In the genomic region with DNA sequence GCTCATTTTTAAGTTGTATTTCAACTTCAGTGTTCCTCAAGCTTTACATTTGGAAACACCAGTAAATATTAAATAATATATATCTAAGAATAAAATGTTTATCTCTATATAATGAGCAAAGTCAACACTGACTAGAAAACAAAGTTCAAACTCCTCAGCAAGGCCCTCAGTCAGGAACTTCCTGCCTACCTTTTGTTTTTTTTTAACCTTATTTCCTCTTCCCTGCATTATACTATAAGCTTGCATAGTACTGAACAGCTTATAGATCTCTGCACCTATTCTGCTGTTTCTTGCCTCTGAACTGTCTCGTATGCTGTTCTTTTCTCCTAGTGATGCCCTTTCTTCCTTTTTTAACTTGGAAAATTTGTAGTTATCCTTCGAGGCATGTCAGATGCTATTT, we compare ENCODE assay signal across 24 cellular contexts. TPM values are rescaled to one million over a fixed set of nuclear protein-coding genes. Genes with fewer than 3 reads are reported as not detected.
"Had no signal": no experiment of that assay in that cellular context is flagged by ENCODE, and none has a peak within 500 bp of the region (broad histone marks: within the 10 kb centered on the region; RNA-seq: fewer than 3 reads in every experiment).

No MANE protein-coding gene starts in this region.

- H3K4me3 ChIP-seq: SJSA1, SK-N-MC had no signal

- H3K9me3 ChIP-seq: SJSA1 had no signal

- FAIRE-seq: HTR-8/SVneo, RCC 7860 had no signal

- DNase-seq: KBM-7, NCI-H1092, NCI-H1105 treated with DMSO at 0.1 percent for 48 hours, NCI-H1417 treated with DMSO at 0.1 percent for 48 hours, NCI-H146, NCI-H1694 treated with DMSO at 0.1 percent for 48 hours, NCI-H1930, NCI-H2081, NCI-H2107, NCI-H2227 treated with DMSO at 0.1 percent for 48 hours, NCI-H524, NCI-H526 treated with DMSO at 0.1 percent for 48 hours, NCI-H748 treated with DMSO at 0.1 percent for 48 hours, Right ventricle myocardium superior, RPMI8226, SIG-M5 had no signal

- H3K27me3 ChIP-seq: SJSA1 had no signal

- H3K27ac ChIP-seq: HL-60, SJSA1, SK-N-MC had no signal

- H3K36me3 ChIP-seq: SJSA1 had no signal

- H3K4me1 ChIP-seq: SJSA1 had no signal

RNA-seq across cellular contexts. Expression of a gene that starts 29.6 kb away (rescaled TPM):
- total RNA-seq: LHCN-M2, MCF 10A, NCI-H460, Right ventricle myocardium superior, SJSA1 had no signal
